10 cellular contexts compared by ENCODE assay signal in genomic region chr11:3153291-3153861, GRCh38. TPM values are rescaled to one million over a fixed set of nuclear protein-coding genes. Genes with fewer than 3 reads are reported as not detected.
DNase-seq lines count a peak whose midpoint lies in the region; ATAC-seq, FAIRE-seq and TF ChIP-seq lines count a peak whose summit lies in the region.
"Had no signal": no experiment of that assay in that cellular context is flagged by ENCODE, and none has a peak within 500 bp of the region (broad histone marks: within the 10 kb centered on the region; RNA-seq: fewer than 3 reads in every experiment).

No MANE protein-coding gene starts in this region.

- H3K79me2 ChIP-seq in HepG2 (ENCODE audit: insufficient read depth, low read length), result no peaks in the 10 kb centered on the region
- peaks cover 7% of the 10 kb centered on the region for H3K79me2 ChIP-seq in neural progenitor cell (ENCODE audit: low read depth)

- no peaks in the 10 kb centered on the region for H3K9me3 Mint-ChIP-seq in neural progenitor cell

- peaks cover 70% of the 10 kb centered on the region for H3K4me1 Mint-ChIP-seq in neural progenitor cell

- peak overlapping the region; percentile 50 for H3K4me3 Mint-ChIP-seq in neural progenitor cell

- peaks cover 2% of the 10 kb centered on the region for H3K36me3 Mint-ChIP-seq in neural progenitor cell

- H3K4me1 ChIP-seq in liver (ENCODE audit: control insufficient read depth in 4 of 4, insufficient read depth in 4 of 4, low read length in 3 of 4) (peaks cover 0 to 1% (median 0%) of the 10 kb centered on the region in 4 donors), HepG2 (ENCODE audit: insufficient read depth, low read length) (no peaks in the 10 kb centered on the region), neural progenitor cell (peaks cover 33% of the 10 kb centered on the region)
- H3K4me1 ChIP-seq: foreskin keratinocyte had no signal

- intact Hi-C loops in HepG2 (cut with micrococcal nuclease; ENCODE audit: unreplicated experiment), result no loop called here

- peak overlapping the region; percentile 62 for H3K27ac Mint-ChIP-seq in neural progenitor cell

- H3K27ac ChIP-seq in liver (ENCODE audit: low read depth in 1 of 2, low read length in 2 of 2), result peak overlapping the region in 1 of 2 donors; percentile 68
- H3K27ac ChIP-seq in HepG2 (ENCODE audit: extremely low read length, insufficient read depth, low read length), result no peak overlapping the region
- no peak overlapping the region for H3K27ac ChIP-seq in neural progenitor cell
- H3K27ac ChIP-seq: foreskin keratinocyte had no signal

- H2AFZ ChIP-seq in HepG2 (ENCODE audit: low read length) (no peak overlapping the region), neural progenitor cell (replicated peaks) (no peak overlapping the region)

- in situ Hi-C loops in HepG2 (cut with HindIII; ENCODE audit: extremely low pct_ligation_motif_present, low pct_unique_long_range_greater_than_20kb), result no loop called here

- H3K4me3 ChIP-seq in liver (ENCODE audit: low read depth in 1 of 3, low read length in 3 of 3), result no peak overlapping the region
- no peak overlapping the region for H3K4me3 ChIP-seq in HepG2 (replicated peaks in 1 of 3; ENCODE audit: insufficient read depth in 1 of 3, low read depth in 2 of 3, low read length in 3 of 3)
- no peak overlapping the region for H3K4me3 ChIP-seq in fibroblast of villous mesenchyme (ENCODE audit: low read depth, low read length)
- H3K4me3 ChIP-seq in neural progenitor cell, result no peak overlapping the region

- POLR2A ChIA-PET in HepG2 (lab: Yijun Ruan, JAX), result no interaction called here

- TF ChIP-seq EP300 in HepG2 (IDR thresholded peaks at IDR 0.05; ENCODE audit: low read depth in 2 of 2, low read length in 2 of 2) (no peak), HepG2 (CRISPR knock-in tag; IDR thresholded peaks at IDR 0.05; ENCODE audit: borderline replicate concordance) (no peak)

- 76% methylated on average over 14 of the region's 14 CpGs for WGBS in liver
- WGBS in HepG2 (ENCODE audit: low lambda C conversion rate), result 46% methylated on average over 13 of the region's 14 CpGs

- ATAC-seq in HepG2, result no peak
- ATAC-seq in GM21447 (IDR thresholded peaks at IDR 0.05; ENCODE audit: unreplicated experiment), result no peak
- ATAC-seq in HG03439 (IDR thresholded peaks at IDR 0.05; ENCODE audit: unreplicated experiment), result no peak
- ATAC-seq: foreskin keratinocyte had no signal

- TF ChIP-seq CTCF in liver (IDR thresholded peaks at IDR 0.05; ENCODE audit: low read depth, low read length, missing input control) (no peak), HepG2 (CRISPR knock-in tag; IDR thresholded peaks at IDR 0.05) (no peak), fibroblast of villous mesenchyme (IDR thresholded peaks at IDR 0.05; ENCODE audit: insufficient read depth, low read depth, low read length) (no peak), neural progenitor cell (IDR thresholded peaks at IDR 0.05) (no peak)

- DNase-seq in HepG2 (ENCODE audit: low spot score) (no peak), fibroblast of villous mesenchyme (ENCODE audit: low read depth) (peak; percentile 92), neural progenitor cell (ENCODE audit: low spot score) (no peak), occipital lobe (lab: John Stamatoyannopoulos, UW) (no peak), GM19238 (ENCODE audit: insufficient read length, low spot score) (no peak)
- DNase-seq: foreskin keratinocyte; NK-92 treated with Interleukin-12 subunit alpha and Interleukin-12 subunit beta, amount 100 ng/mL, for 24 hours had no signal

- H3K9me3 ChIP-seq in liver (ENCODE audit: control insufficient read depth in 4 of 4, low read length in 3 of 4) (no peaks in the 10 kb centered on the region), HepG2 (ENCODE audit: low read length) (no peaks in the 10 kb centered on the region), neural progenitor cell (ENCODE audit: low read depth) (no peaks in the 10 kb centered on the region)

- H4K20me1 ChIP-seq in HepG2 (ENCODE audit: insufficient read depth, low read length) (no peaks in the 10 kb centered on the region; the same call in 1 of the 2 replicates), neural progenitor cell (ENCODE audit: low read depth) (peaks cover 50% of the 10 kb centered on the region)

- no TSS peak for BruUV-seq in HepG2 (replicated peaks; lab: Mats Ljungman, UMichigan)

- no peak overlapping the region for H3K4me2 ChIP-seq in HepG2 (ENCODE audit: low read depth, low read length)
- H3K4me2 ChIP-seq in neural progenitor cell, result peak overlapping the region; percentile 40

- no peak for FAIRE-seq in HepG2 (lab: Jason Lieb, UNC)

- H3K27me3 ChIP-seq in liver (ENCODE audit: control insufficient read depth in 4 of 4, insufficient read depth in 4 of 4, low read length in 3 of 4), result no peaks in the 10 kb centered on the region
- H3K27me3 ChIP-seq in HepG2 (ENCODE audit: control insufficient read depth in 1 of 2, insufficient read depth in 2 of 2, low read length in 2 of 2), result peaks cover 9 to 79% of the 10 kb centered on the region in 2 experiments
- no peaks in the 10 kb centered on the region for H3K27me3 ChIP-seq in neural progenitor cell
- H3K27me3 ChIP-seq: foreskin keratinocyte had no signal

- H3F3A ChIP-seq in neural progenitor cell (ENCODE audit: low read depth), result no peaks in the 10 kb centered on the region

- no peak for TF ChIP-seq RAD21 in liver (IDR thresholded peaks at IDR 0.05)
- TF ChIP-seq RAD21 in HepG2 (CRISPR knock-in tag; IDR thresholded peaks at IDR 0.05), result no peak

- no peak for TF ChIP-seq POLR2A in HepG2 (IDR thresholded peaks at IDR 0.05; ENCODE audit: insufficient read depth in 1 of 2, low read depth in 2 of 2, low read length in 2 of 2)

- CTCF ChIA-PET in HepG2 (lab: Yijun Ruan, JAX; ENCODE audit: low intra/inter-chr PET ratio, low total read pairs), result no interaction called here

- no peaks in the 10 kb centered on the region for H3K36me3 ChIP-seq in liver (ENCODE audit: control insufficient read depth in 4 of 4, insufficient read depth in 3 of 4, low read depth in 1 of 4, low read length in 3 of 4)
- H3K36me3 ChIP-seq in HepG2 (replicated peaks in 1 of 2; ENCODE audit: control insufficient read depth in 1 of 2, insufficient read depth in 2 of 2, low read length in 2 of 2), result no peaks in the 10 kb centered on the region
- H3K36me3 ChIP-seq in neural progenitor cell, result no peaks in the 10 kb centered on the region

- H3K9ac ChIP-seq in liver (ENCODE audit: low read depth in 1 of 2, low read length in 2 of 2) (no peak overlapping the region), HepG2 (ENCODE audit: insufficient read depth, low read depth, low read length) (no peak overlapping the region), neural progenitor cell (no peak overlapping the region)

- no peaks in the 10 kb centered on the region for H3K27me3 Mint-ChIP-seq in neural progenitor cell (ENCODE audit: insufficient read depth, low read depth)

TF ChIP-seq in liver, 16 proteins besides CTCF, POLR2A, EP300 and RAD21 (continues in another document):
- TF ChIP-seq FOXA1 (IDR thresholded peaks at IDR 0.05), result no peak
- no peak for TF ChIP-seq EGR1 (IDR thresholded peaks at IDR 0.05; ENCODE audit: low read depth in 2 of 2)
- TF ChIP-seq TAF1 (conservative IDR thresholded peaks at IDR 0.05), result no peak

TF ChIP-seq in HepG2, 621 proteins besides CTCF, POLR2A, EP300 and RAD21 (continues in another document):
- TF ChIP-seq, protein P1, sequence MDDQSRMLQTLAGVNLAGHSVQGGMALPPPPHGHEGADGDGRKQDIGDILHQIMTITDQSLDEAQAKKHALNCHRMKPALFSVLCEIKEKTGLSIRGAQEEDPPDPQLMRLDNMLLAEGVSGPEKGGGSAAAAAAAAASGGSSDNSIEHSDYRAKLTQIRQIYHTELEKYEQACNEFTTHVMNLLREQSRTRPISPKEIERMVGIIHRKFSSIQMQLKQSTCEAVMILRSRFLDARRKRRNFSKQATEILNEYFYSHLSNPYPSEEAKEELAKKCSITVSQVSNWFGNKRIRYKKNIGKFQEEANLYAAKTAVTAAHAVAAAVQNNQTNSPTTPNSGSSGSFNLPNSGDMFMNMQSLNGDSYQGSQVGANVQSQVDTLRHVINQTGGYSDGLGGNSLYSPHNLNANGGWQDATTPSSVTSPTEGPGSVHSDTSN (CRISPR knock-in tag; IDR thresholded peaks at IDR 0.05; ENCODE audit: borderline replicate concordance), result no peak
- no peak for TF ChIP-seq RCOR2 (CRISPR knock-in tag; IDR thresholded peaks at IDR 0.05)
- TF ChIP-seq GTF3A (CRISPR knock-in tag; conservative IDR thresholded peaks at IDR 0.05), result no peak

RNA-seq across cellular contexts. Expression of gene OSBPL5, which starts 11.7 kb away (rescaled TPM):
- total RNA-seq in liver (1 to 10 TPM; 5.6 to 6.2 TPM), HepG2 (2016; rRNA removed; fragmentation: Illumina TruSeq; extraction: Trizol) (not detected in 2 replicates), fibroblast of villous mesenchyme (49.7 and 55.7 TPM in 2 replicates), neural progenitor cell (ENCODE audit: low replicate concordance) (6.2 and 20.1 TPM in 2 replicates), occipital lobe (31.2 TPM)
- polyA plus RNA-seq in liver (1 to 10 TPM in 1 of 2 donors, under 1 TPM in 1; 0.74 to 2.1 TPM), HepG2 (2011; rRNA removed) (not detected in 2 replicates)
- total RNA-seq in HepG2 (2016; cell fraction: cytosol; rRNA removed; fragmentation: Illumina TruSeq; extraction: Trizol; ENCODE audit: low read depth), result 0.26 TPM in 1 of 2 replicates, not detected in the other
- not detected in 2 replicates for total RNA-seq in HepG2 (2016; cell fraction: insoluble cytoplasmic fraction; rRNA removed; fragmentation: Illumina TruSeq; extraction: Trizol)
- not detected in 2 replicates for total RNA-seq in HepG2 (2016; cell fraction: membrane; rRNA removed; fragmentation: Illumina TruSeq; extraction: Trizol)
- total RNA-seq in HepG2 (2016; cell fraction: nucleus; rRNA removed; fragmentation: Illumina TruSeq; extraction: Trizol), result not detected in 2 replicates
- not detected in 2 replicates for polyA plus RNA-seq in HepG2 (2011; cell fraction: cytosol; rRNA removed)
- 0.34 TPM in 1 of 2 replicates, not detected in the other for polyA plus RNA-seq in HepG2 (2011; cell fraction: nucleus; rRNA removed)
- not detected in 2 replicates for polyA plus RNA-seq in HepG2 (2012)
- not detected in 2 replicates for polyA plus RNA-seq in HepG2 (2016; cell fraction: cytosol; fragmentation: Illumina TruSeq; extraction: Trizol; ENCODE audit: low read depth)
- polyA plus RNA-seq in HepG2 (2016; cell fraction: insoluble cytoplasmic fraction; fragmentation: Illumina TruSeq; extraction: Trizol; ENCODE audit: low read depth), result not detected in 2 replicates
- polyA plus RNA-seq in HepG2 (2016; cell fraction: membrane; fragmentation: Illumina TruSeq; extraction: Trizol; ENCODE audit: low read depth), result not detected in 2 replicates
- polyA plus RNA-seq in HepG2 (2016; cell fraction: nucleus; fragmentation: Illumina TruSeq; extraction: Trizol; ENCODE audit: insufficient read depth, low read depth), result not detected in 2 replicates
- polyA minus RNA-seq in HepG2 (2011; rRNA and poly(A)+ RNA removed; ENCODE audit: low replicate concordance), result 41.3 TPM in 1 of 2 replicates, not detected in the other
- polyA minus RNA-seq in HepG2 (2011; cell fraction: cytosol; rRNA and poly(A)+ RNA removed), result 0.40 and 0.97 TPM in 2 replicates
- not detected in 2 replicates for polyA minus RNA-seq in HepG2 (2011; cell fraction: nucleus; rRNA and poly(A)+ RNA removed)
